1 cellular context compared by ENCODE assay signal in genomic region chr1:30757196-30757949, GRCh38.
TF ChIP-seq lines count a peak whose summit lies in the region.

A gene with protein sequence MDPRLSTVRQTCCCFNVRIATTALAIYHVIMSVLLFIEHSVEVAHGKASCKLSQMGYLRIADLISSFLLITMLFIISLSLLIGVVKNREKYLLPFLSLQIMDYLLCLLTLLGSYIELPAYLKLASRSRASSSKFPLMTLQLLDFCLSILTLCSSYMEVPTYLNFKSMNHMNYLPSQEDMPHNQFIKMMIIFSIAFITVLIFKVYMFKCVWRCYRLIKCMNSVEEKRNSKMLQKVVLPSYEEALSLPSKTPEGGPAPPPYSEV (minus strand): TSS chr1:30757774. CDS start chr1:30757745, 29 bp downstream.

TF ChIP-seq in K562, 482 proteins besides CTCF, POLR2A, EP300 and RAD21 (continued from another document and continues in another):
- no peak for TF ChIP-seq ZBTB11 (CRISPR knock-in tag; IDR thresholded peaks at IDR 0.05)
- no peak for TF ChIP-seq CREB5 (CRISPR knock-in tag; IDR thresholded peaks at IDR 0.05)
- TF ChIP-seq, protein P1, sequence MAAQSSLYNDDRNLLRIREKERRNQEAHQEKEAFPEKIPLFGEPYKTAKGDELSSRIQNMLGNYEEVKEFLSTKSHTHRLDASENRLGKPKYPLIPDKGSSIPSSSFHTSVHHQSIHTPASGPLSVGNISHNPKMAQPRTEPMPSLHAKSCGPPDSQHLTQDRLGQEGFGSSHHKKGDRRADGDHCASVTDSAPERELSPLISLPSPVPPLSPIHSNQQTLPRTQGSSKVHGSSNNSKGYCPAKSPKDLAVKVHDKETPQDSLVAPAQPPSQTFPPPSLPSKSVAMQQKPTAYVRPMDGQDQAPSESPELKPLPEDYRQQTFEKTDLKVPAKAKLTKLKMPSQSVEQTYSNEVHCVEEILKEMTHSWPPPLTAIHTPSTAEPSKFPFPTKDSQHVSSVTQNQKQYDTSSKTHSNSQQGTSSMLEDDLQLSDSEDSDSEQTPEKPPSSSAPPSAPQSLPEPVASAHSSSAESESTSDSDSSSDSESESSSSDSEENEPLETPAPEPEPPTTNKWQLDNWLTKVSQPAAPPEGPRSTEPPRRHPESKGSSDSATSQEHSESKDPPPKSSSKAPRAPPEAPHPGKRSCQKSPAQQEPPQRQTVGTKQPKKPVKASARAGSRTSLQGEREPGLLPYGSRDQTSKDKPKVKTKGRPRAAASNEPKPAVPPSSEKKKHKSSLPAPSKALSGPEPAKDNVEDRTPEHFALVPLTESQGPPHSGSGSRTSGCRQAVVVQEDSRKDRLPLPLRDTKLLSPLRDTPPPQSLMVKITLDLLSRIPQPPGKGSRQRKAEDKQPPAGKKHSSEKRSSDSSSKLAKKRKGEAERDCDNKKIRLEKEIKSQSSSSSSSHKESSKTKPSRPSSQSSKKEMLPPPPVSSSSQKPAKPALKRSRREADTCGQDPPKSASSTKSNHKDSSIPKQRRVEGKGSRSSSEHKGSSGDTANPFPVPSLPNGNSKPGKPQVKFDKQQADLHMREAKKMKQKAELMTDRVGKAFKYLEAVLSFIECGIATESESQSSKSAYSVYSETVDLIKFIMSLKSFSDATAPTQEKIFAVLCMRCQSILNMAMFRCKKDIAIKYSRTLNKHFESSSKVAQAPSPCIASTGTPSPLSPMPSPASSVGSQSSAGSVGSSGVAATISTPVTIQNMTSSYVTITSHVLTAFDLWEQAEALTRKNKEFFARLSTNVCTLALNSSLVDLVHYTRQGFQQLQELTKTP (IDR thresholded peaks at IDR 0.05; ENCODE audit: low read depth in 1 of 2, partially characterized antibody in 2 of 2): no peak
- TF ChIP-seq, protein P2, sequence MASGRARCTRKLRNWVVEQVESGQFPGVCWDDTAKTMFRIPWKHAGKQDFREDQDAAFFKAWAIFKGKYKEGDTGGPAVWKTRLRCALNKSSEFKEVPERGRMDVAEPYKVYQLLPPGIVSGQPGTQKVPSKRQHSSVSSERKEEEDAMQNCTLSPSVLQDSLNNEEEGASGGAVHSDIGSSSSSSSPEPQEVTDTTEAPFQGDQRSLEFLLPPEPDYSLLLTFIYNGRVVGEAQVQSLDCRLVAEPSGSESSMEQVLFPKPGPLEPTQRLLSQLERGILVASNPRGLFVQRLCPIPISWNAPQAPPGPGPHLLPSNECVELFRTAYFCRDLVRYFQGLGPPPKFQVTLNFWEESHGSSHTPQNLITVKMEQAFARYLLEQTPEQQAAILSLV (tag; IDR thresholded peaks at IDR 0.05): no peak
- TF ChIP-seq HCFC1 (IDR thresholded peaks at IDR 0.05; ENCODE audit: low read depth, low read length): no peak
- 0 out of 2 replicates have a peak, but pooled peaks have one; percentile 29 for TF ChIP-seq CUX1 (CRISPR knock-in tag; IDR thresholded peaks at IDR 0.05)
- no peak for TF ChIP-seq EHMT2 (IDR thresholded peaks at IDR 0.05)
- no peak for TF ChIP-seq TAF15 (IDR thresholded peaks at IDR 0.05; ENCODE audit: low read depth, low read length)
- no peak for TF ChIP-seq TCF7L2 (IDR thresholded peaks at IDR 0.05; ENCODE audit: low read depth, low read length)
- no peak for TF ChIP-seq MXI1 (IDR thresholded peaks at IDR 0.05; ENCODE audit: low read depth, low read length)
- no peak for TF ChIP-seq POLR2AphosphoS5 (IDR thresholded peaks at IDR 0.05; ENCODE audit: control insufficient read depth, insufficient read depth, low read depth, low read length)
- no peak for TF ChIP-seq BRCA1 (IDR thresholded peaks at IDR 0.05)
- TF ChIP-seq BRCA1 (CRISPR knock-in tag; IDR thresholded peaks at IDR 0.05): 0 out of 2 replicates have a peak, but pooled peaks have one; percentile 92
- TF ChIP-seq PRPF4 (IDR thresholded peaks at IDR 0.05; ENCODE audit: insufficient read depth, low read depth, low read length, poor library complexity, severe bottlenecking): no peak
- TF ChIP-seq TFAP4 (CRISPR knock-in tag; IDR thresholded peaks at IDR 0.05; ENCODE audit: borderline replicate concordance): no peak
- TF ChIP-seq SRSF7 (optimal IDR thresholded peaks at IDR 0.05; ENCODE audit: low read depth, low read length): no peak
- TF ChIP-seq KLF1 (tag; IDR thresholded peaks at IDR 0.05): 0 out of 2 replicates have a peak, but pooled peaks have one; percentile 36
- TF ChIP-seq ZNF263 (CRISPR knock-in tag; IDR thresholded peaks at IDR 0.05; ENCODE audit: borderline replicate concordance): peak; percentile 54; the same call in 1 of the 2 replicates
- TF ChIP-seq, protein P3, sequence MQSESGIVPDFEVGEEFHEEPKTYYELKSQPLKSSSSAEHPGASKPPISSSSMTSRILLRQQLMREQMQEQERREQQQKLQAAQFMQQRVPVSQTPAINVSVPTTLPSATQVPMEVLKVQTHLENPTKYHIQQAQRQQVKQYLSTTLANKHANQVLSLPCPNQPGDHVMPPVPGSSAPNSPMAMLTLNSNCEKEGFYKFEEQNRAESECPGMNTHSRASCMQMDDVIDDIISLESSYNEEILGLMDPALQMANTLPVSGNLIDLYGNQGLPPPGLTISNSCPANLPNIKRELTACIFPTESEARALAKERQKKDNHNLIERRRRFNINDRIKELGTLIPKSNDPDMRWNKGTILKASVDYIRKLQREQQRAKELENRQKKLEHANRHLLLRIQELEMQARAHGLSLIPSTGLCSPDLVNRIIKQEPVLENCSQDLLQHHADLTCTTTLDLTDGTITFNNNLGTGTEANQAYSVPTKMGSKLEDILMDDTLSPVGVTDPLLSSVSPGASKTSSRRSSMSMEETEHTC (IDR thresholded peaks at IDR 0.05): no peak
- TF ChIP-seq TGIF2 (CRISPR knock-in tag; IDR thresholded peaks at IDR 0.05): no peak
- TF ChIP-seq ZNF778 (CRISPR knock-in tag; IDR thresholded peaks at IDR 0.05): no peak
- 0 out of 2 replicates have a peak, but pooled peaks have one; percentile 12 for TF ChIP-seq POLR2G (IDR thresholded peaks at IDR 0.05; ENCODE audit: low read depth, low read length)
- TF ChIP-seq TBL1XR1 (IDR thresholded peaks at IDR 0.05; ENCODE audit: low read length in 2 of 2): no peak
- TF ChIP-seq, protein P4, sequence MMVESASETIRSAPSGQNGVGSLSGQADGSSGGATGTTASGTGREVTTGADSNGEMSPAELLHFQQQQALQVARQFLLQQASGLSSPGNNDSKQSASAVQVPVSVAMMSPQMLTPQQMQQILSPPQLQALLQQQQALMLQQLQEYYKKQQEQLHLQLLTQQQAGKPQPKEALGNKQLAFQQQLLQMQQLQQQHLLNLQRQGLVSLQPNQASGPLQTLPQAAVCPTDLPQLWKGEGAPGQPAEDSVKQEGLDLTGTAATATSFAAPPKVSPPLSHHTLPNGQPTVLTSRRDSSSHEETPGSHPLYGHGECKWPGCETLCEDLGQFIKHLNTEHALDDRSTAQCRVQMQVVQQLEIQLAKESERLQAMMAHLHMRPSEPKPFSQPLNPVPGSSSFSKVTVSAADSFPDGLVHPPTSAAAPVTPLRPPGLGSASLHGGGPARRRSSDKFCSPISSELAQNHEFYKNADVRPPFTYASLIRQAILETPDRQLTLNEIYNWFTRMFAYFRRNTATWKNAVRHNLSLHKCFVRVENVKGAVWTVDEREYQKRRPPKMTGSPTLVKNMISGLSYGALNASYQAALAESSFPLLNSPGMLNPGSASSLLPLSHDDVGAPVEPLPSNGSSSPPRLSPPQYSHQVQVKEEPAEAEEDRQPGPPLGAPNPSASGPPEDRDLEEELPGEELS (CRISPR knock-in tag; IDR thresholded peaks at IDR 0.05; ENCODE audit: borderline replicate concordance): no peak
- TF ChIP-seq, protein P5, sequence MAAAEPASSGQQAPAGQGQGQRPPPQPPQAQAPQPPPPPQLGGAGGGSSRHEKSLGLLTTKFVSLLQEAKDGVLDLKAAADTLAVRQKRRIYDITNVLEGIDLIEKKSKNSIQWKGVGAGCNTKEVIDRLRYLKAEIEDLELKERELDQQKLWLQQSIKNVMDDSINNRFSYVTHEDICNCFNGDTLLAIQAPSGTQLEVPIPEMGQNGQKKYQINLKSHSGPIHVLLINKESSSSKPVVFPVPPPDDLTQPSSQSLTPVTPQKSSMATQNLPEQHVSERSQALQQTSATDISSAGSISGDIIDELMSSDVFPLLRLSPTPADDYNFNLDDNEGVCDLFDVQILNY (CRISPR knock-in tag; IDR thresholded peaks at IDR 0.05): 0 out of 2 replicates have a peak, but pooled peaks have one; percentile 54
- no peak for TF ChIP-seq CHD2 (IDR thresholded peaks at IDR 0.05; ENCODE audit: low read depth, low read length)
- no peak for TF ChIP-seq TAL1 (IDR thresholded peaks at IDR 0.05)
